37 cellular contexts compared by ENCODE assay signal in genomic region chrY:8128578-8128977, GRCh38.
"Had no signal": no experiment of that assay in that cellular context is flagged by ENCODE, and none has a peak within 500 bp of the region (broad histone marks: within the 10 kb centered on the region; RNA-seq: fewer than 3 reads in every experiment).

No MANE protein-coding gene starts in this region.

- H3K4me1 ChIP-seq: adrenal gland, ascending aorta, body of pancreas, breast epithelium had no signal

- H3K36me3 ChIP-seq: adrenal gland, ascending aorta, brain microvascular endothelial cell, breast epithelium, cardiac muscle cell had no signal

- DNase-seq: activated effector memory CD4-positive, alpha-beta T cell treated with anti-CD3 and anti-CD28 coated beads, Interleukin-2, amount 50 U/mL, for 16 hours; activated effector memory CD4-positive, alpha-beta T cell treated with Interleukin-2 at 50 U/mL for 16 hours; activated gamma-delta T cell; activated gamma-delta T cell treated with Interleukin-2 at 50 U/mL for 16 hours; activated naive CD4-positive, alpha-beta T cell; activated naive CD4-positive, alpha-beta T cell treated with anti-CD3 and anti-CD28 coated beads for 36 hours; activated naive CD4-positive, alpha-beta T cell treated with anti-CD3 and anti-CD28 coated beads, Interleukin-2, amount 10 ng/mL, durations not matched to agents 7 days and 5 days; activated naive CD4-positive, alpha-beta T cell treated with anti-CD3 and anti-CD28 coated beads, Interleukin-2, amount 50 U/mL, for 16 hours; activated naive CD4-positive, alpha-beta T cell treated with Interleukin-2 at 50 U/mL for 16 hours; activated naive CD8-positive, alpha-beta T cell treated with anti-CD3 and anti-CD28 coated beads for 36 hours; activated naive CD8-positive, alpha-beta T cell treated with anti-CD3 and anti-CD28 coated beads, Interleukin-2, amount 10 ng/mL, durations not matched to agents 7 days and 5 days; activated naive CD8-positive, alpha-beta T cell treated with anti-CD3 and anti-CD28 coated beads, Interleukin-2, amount 50 U/mL, for 24 hours; activated T-cell treated with anti-CD3 and anti-CD28 coated beads, Interleukin-2, amount 50 U/mL, for 1 hour; activated T-cell treated with anti-CD3 and anti-CD28 coated beads, Interleukin-2, amount 50 U/mL, for 24 hours; activated T-cell treated with anti-CD3 and anti-CD28 coated beads, Interleukin-2, amount 50 U/mL, for 4 hours; activated T-cell treated with anti-CD3 and anti-CD28 coated beads, Interleukin-2, amount 50 U/mL, for 48 hours; activated T-cell treated with anti-CD3 and anti-CD28 coated beads, Interleukin-2, amount 50 U/mL, for 72 hours; adrenal gland; amniotic stem cell; anterior cingulate cortex; aorta; body of pancreas; brain microvascular endothelial cell; caudate nucleus; central memory CD4-positive, alpha-beta T cell; cerebellar nuclear complex had no signal

- H3K36me3 Mint-ChIP-seq: activated naive CD4-positive, alpha-beta T cell treated with anti-CD3 and anti-CD28 coated beads, Interleukin-2, amount 10 ng/mL, durations not matched to agents 7 days and 5 days; activated naive CD4-positive, alpha-beta T cell treated with anti-CD3 and anti-CD28 coated beads, Interleukin-2, amount 50 U/mL, for 24 hours; activated naive CD4-positive, alpha-beta T cell treated with anti-CD3 and anti-CD28 coated beads, Interleukin-2, amount 50 U/mL, for 72 hours; activated naive CD8-positive, alpha-beta T cell; activated naive CD8-positive, alpha-beta T cell treated with anti-CD3 and anti-CD28 coated beads for 36 hours; activated naive CD8-positive, alpha-beta T cell treated with anti-CD3 and anti-CD28 coated beads, Interleukin-2, amount 10 ng/mL, durations not matched to agents 7 days and 5 days; brain had no signal

- H3K9me3 Mint-ChIP-seq: activated naive CD4-positive, alpha-beta T cell treated with anti-CD3 and anti-CD28 coated beads for 36 hours; activated naive CD4-positive, alpha-beta T cell treated with anti-CD3 and anti-CD28 coated beads, Interleukin-2, amount 10 ng/mL, durations not matched to agents 7 days and 5 days; activated naive CD4-positive, alpha-beta T cell treated with anti-CD3 and anti-CD28 coated beads, Interleukin-2, amount 50 U/mL, for 24 hours; activated naive CD4-positive, alpha-beta T cell treated with anti-CD3 and anti-CD28 coated beads, Interleukin-2, amount 50 U/mL, for 72 hours; activated naive CD8-positive, alpha-beta T cell treated with anti-CD3 and anti-CD28 coated beads for 36 hours; activated naive CD8-positive, alpha-beta T cell treated with anti-CD3 and anti-CD28 coated beads, Interleukin-2, amount 10 ng/mL, durations not matched to agents 7 days and 5 days; activated naive CD8-positive, alpha-beta T cell treated with anti-CD3 and anti-CD28 coated beads, Interleukin-2, amount 50 U/mL, for 24 hours; activated T-cell treated with anti-CD3 and anti-CD28 coated beads, Interleukin-2, amount 50 U/mL, for 24 hours; activated T-cell treated with anti-CD3 and anti-CD28 coated beads, Interleukin-2, amount 50 U/mL, for 4 hours; activated T-cell treated with anti-CD3 and anti-CD28 coated beads, Interleukin-2, amount 50 U/mL, for 72 hours; activated T-helper 1 cell treated with anti-CD3 and anti-CD28 coated beads, Interleukin-12 subunit alpha, Interleukin-12 subunit beta, Interleukin-2, Interleukin-4 antibody, amounts not matched to agents 30 ng/mL and 10 ng/mL and 1 ng/mL, durations not matched to agents 14 hours and 24 hours and 36 hours; activated T-helper 17 cell treated with anti-CD3 and anti-CD28 coated beads, Interleukin-2, amount 50 U/mL, for 72 hours; activated T-helper 2 cell treated with anti-CD3 and anti-CD28 coated beads, Interferon-gamma antibody, Interleukin-2, Interleukin-4, amounts not matched to agents 10 μg/mL and 5 μg/mL and 100 μg/mL, durations not matched to agents 14 hours and 24 hours and 36 hours; brain; central memory CD8-positive, alpha-beta T cell had no signal

- H3K4me1 Mint-ChIP-seq: activated naive CD4-positive, alpha-beta T cell treated with anti-CD3 and anti-CD28 coated beads, Interleukin-2, amount 10 ng/mL, durations not matched to agents 7 days and 5 days; activated naive CD4-positive, alpha-beta T cell treated with anti-CD3 and anti-CD28 coated beads, Interleukin-2, amount 50 U/mL, for 24 hours; activated naive CD8-positive, alpha-beta T cell treated with anti-CD3 and anti-CD28 coated beads for 36 hours; activated naive CD8-positive, alpha-beta T cell treated with anti-CD3 and anti-CD28 coated beads, Interleukin-2, amount 10 ng/mL, durations not matched to agents 7 days and 5 days; activated naive CD8-positive, alpha-beta T cell treated with anti-CD3 and anti-CD28 coated beads, Interleukin-2, amount 50 U/mL, for 24 hours; activated T-helper 17 cell treated with anti-CD3 and anti-CD28 coated beads, Interleukin-2, amount 50 U/mL, for 72 hours; brain; central memory CD8-positive, alpha-beta T cell had no signal

- H3K4me3 ChIP-seq: adrenal gland, ascending aorta, body of pancreas, breast epithelium, cardiac muscle cell had no signal

- H3K4me3 Mint-ChIP-seq: activated naive CD4-positive, alpha-beta T cell treated with anti-CD3 and anti-CD28 coated beads for 36 hours; activated naive CD4-positive, alpha-beta T cell treated with anti-CD3 and anti-CD28 coated beads, Interleukin-2, amount 10 ng/mL, durations not matched to agents 7 days and 5 days; activated naive CD4-positive, alpha-beta T cell treated with anti-CD3 and anti-CD28 coated beads, Interleukin-2, amount 50 U/mL, for 24 hours; activated naive CD8-positive, alpha-beta T cell; activated naive CD8-positive, alpha-beta T cell treated with anti-CD3 and anti-CD28 coated beads for 36 hours; activated naive CD8-positive, alpha-beta T cell treated with anti-CD3 and anti-CD28 coated beads, Interleukin-2, amount 10 ng/mL, durations not matched to agents 7 days and 5 days; activated naive CD8-positive, alpha-beta T cell treated with anti-CD3 and anti-CD28 coated beads, Interleukin-2, amount 50 U/mL, for 24 hours; activated T-cell treated with anti-CD3 and anti-CD28 coated beads, Interleukin-2, amount 50 U/mL, for 24 hours; activated T-cell treated with anti-CD3 and anti-CD28 coated beads, Interleukin-2, amount 50 U/mL, for 4 hours; activated T-cell treated with anti-CD3 and anti-CD28 coated beads, Interleukin-2, amount 50 U/mL, for 72 hours; activated T-helper 1 cell treated with anti-CD3 and anti-CD28 coated beads, Interleukin-12 subunit alpha, Interleukin-12 subunit beta, Interleukin-2, Interleukin-4 antibody, amounts not matched to agents 30 ng/mL and 10 ng/mL and 1 ng/mL, durations not matched to agents 14 hours and 24 hours and 36 hours; activated T-helper 17 cell treated with anti-CD3 and anti-CD28 coated beads, Interleukin-2, amount 50 U/mL, for 72 hours; brain; central memory CD8-positive, alpha-beta T cell had no signal

- ATAC-seq: activated naive CD4-positive, alpha-beta T cell treated with anti-CD3 and anti-CD28 coated beads, Interleukin-2, amount 50 U/mL, for 72 hours; activated naive CD8-positive, alpha-beta T cell treated with anti-CD3 and anti-CD28 coated beads, Interleukin-2, amount 50 U/mL, for 24 hours; activated T-cell treated with anti-CD3 and anti-CD28 coated beads, Interleukin-2, amount 50 U/mL, for 4 hours; activated T-cell treated with anti-CD3 and anti-CD28 coated beads, Interleukin-2, amount 50 U/mL, for 72 hours; activated T-helper 17 cell treated with anti-CD3 and anti-CD28 coated beads, Interleukin-2, amount 50 U/mL, for 72 hours; body of pancreas had no signal

- H3K27me3 Mint-ChIP-seq: activated naive CD4-positive, alpha-beta T cell treated with anti-CD3 and anti-CD28 coated beads, Interleukin-2, amount 10 ng/mL, durations not matched to agents 7 days and 5 days; activated naive CD4-positive, alpha-beta T cell treated with anti-CD3 and anti-CD28 coated beads, Interleukin-2, amount 50 U/mL, for 24 hours; activated naive CD8-positive, alpha-beta T cell; activated naive CD8-positive, alpha-beta T cell treated with anti-CD3 and anti-CD28 coated beads for 36 hours; activated naive CD8-positive, alpha-beta T cell treated with anti-CD3 and anti-CD28 coated beads, Interleukin-2, amount 10 ng/mL, durations not matched to agents 7 days and 5 days; activated naive CD8-positive, alpha-beta T cell treated with anti-CD3 and anti-CD28 coated beads, Interleukin-2, amount 50 U/mL, for 24 hours; activated T-cell treated with anti-CD3 and anti-CD28 coated beads, Interleukin-2, amount 50 U/mL, for 24 hours; activated T-helper 17 cell treated with anti-CD3 and anti-CD28 coated beads, Interleukin-2, amount 50 U/mL, for 72 hours; brain; central memory CD8-positive, alpha-beta T cell had no signal

- H3K27ac ChIP-seq: adrenal gland, ascending aorta, body of pancreas, brain microvascular endothelial cell, breast epithelium, cardiac muscle cell had no signal

- H3K27ac Mint-ChIP-seq: activated naive CD4-positive, alpha-beta T cell treated with anti-CD3 and anti-CD28 coated beads for 36 hours; activated naive CD4-positive, alpha-beta T cell treated with anti-CD3 and anti-CD28 coated beads, Interleukin-2, amount 10 ng/mL, durations not matched to agents 7 days and 5 days; activated naive CD4-positive, alpha-beta T cell treated with anti-CD3 and anti-CD28 coated beads, Interleukin-2, amount 50 U/mL, for 24 hours; activated naive CD4-positive, alpha-beta T cell treated with anti-CD3 and anti-CD28 coated beads, Interleukin-2, amount 50 U/mL, for 72 hours; activated naive CD8-positive, alpha-beta T cell; activated naive CD8-positive, alpha-beta T cell treated with anti-CD3 and anti-CD28 coated beads for 36 hours; activated naive CD8-positive, alpha-beta T cell treated with anti-CD3 and anti-CD28 coated beads, Interleukin-2, amount 10 ng/mL, durations not matched to agents 7 days and 5 days; activated naive CD8-positive, alpha-beta T cell treated with anti-CD3 and anti-CD28 coated beads, Interleukin-2, amount 50 U/mL, for 24 hours; activated T-cell treated with anti-CD3 and anti-CD28 coated beads, Interleukin-2, amount 50 U/mL, for 24 hours; activated T-cell treated with anti-CD3 and anti-CD28 coated beads, Interleukin-2, amount 50 U/mL, for 72 hours; activated T-helper 1 cell treated with anti-CD3 and anti-CD28 coated beads, Interleukin-12 subunit alpha, Interleukin-12 subunit beta, Interleukin-2, Interleukin-4 antibody, amounts not matched to agents 30 ng/mL and 10 ng/mL and 1 ng/mL, durations not matched to agents 14 hours and 24 hours and 36 hours; activated T-helper 17 cell treated with anti-CD3 and anti-CD28 coated beads, Interleukin-2, amount 50 U/mL, for 72 hours; activated T-helper 2 cell treated with anti-CD3 and anti-CD28 coated beads, Interferon-gamma antibody, Interleukin-2, Interleukin-4, amounts not matched to agents 10 μg/mL and 5 μg/mL and 100 μg/mL, durations not matched to agents 14 hours and 24 hours and 36 hours; brain had no signal

- H3K9me3 ChIP-seq: adrenal gland, ascending aorta, body of pancreas, breast epithelium had no signal

- H3K27me3 ChIP-seq: adrenal gland, ascending aorta, body of pancreas, brain microvascular endothelial cell, breast epithelium, cardiac muscle cell had no signal
